Comparison of ENCODE assay signal across 9 cellular contexts in genomic region chr19:33375156-33375744, GRCh38. TPM values are rescaled to one million over a fixed set of nuclear protein-coding genes. Genes with fewer than 3 reads are reported as not detected.
DNase-seq lines count a peak whose midpoint lies in the region; ATAC-seq and TF ChIP-seq lines count a peak whose summit lies in the region.
"Had no signal": no experiment of that assay in that cellular context is flagged by ENCODE, and none has a peak within 500 bp of the region (broad histone marks: within the 10 kb centered on the region; RNA-seq: fewer than 3 reads in every experiment).

No MANE protein-coding gene starts in this region.

- intact Hi-C loops in HCT116 (cut with micrococcal nuclease) = no loop called here

- ATAC-seq in HCT116 = no peak
- no peak for ATAC-seq in HG02981 (IDR thresholded peaks at IDR 0.05; ENCODE audit: unreplicated experiment)

- no peak for DNase-seq in HCT116 (ENCODE audit: low read depth, low spot score)
- no peak for DNase-seq in astrocyte of the spinal cord (ENCODE audit: low read depth, low spot score)
- DNase-seq in DMS153 treated with DMSO at 0.1 percent for 48 hours (lab: John Stamatoyannopoulos, UW; ENCODE audit: unreplicated experiment) = no peak
- DNase-seq in NCI-H2107 treated with DMSO at 0.1 percent for 48 hours (lab: John Stamatoyannopoulos, UW; ENCODE audit: unreplicated experiment) = no peak
- no peak for DNase-seq in HuH-7.5 (ENCODE audit: low spot score)

- peaks cover 31% of the 10 kb centered on the region; the same call in 1 of the 2 replicates for H4K20me1 ChIP-seq in HCT116 (ENCODE audit: insufficient read depth)

- no peak for TF ChIP-seq POLR2A in HCT116 (IDR thresholded peaks at IDR 0.05; ENCODE audit: borderline replicate concordance, extremely low read depth, insufficient read depth, insufficient read length)

- peak overlapping the region; percentile 98 for H3K4me2 ChIP-seq in HCT116 (ENCODE audit: low read length)

- no peak for TF ChIP-seq RAD21 in HCT116 (IDR thresholded peaks at IDR 0.05; ENCODE audit: low read depth)

- H3K36me3 ChIP-seq in HCT116 (ENCODE audit: control insufficient read depth in 1 of 2, insufficient read depth in 2 of 2, low read length in 2 of 2) (peaks cover 4 to 10% of the 10 kb centered on the region in 2 experiments; a peak in 2 of 4 replicates), mesodermal cell (ENCODE audit: control insufficient read depth, insufficient read depth, low read length) (peaks cover 34% of the 10 kb centered on the region)
- H3K36me3 ChIP-seq: prostate gland had no signal

- in situ Hi-C loops in astrocyte of the spinal cord (cut with HindIII; ENCODE audit: low sequenced_read_pairs) = no loop called here

- no peaks in the 10 kb centered on the region for H3K27me3 ChIP-seq in HCT116 (ENCODE audit: insufficient read depth, low read length)

- H3K4me1 ChIP-seq in HCT116 (ENCODE audit: control insufficient read depth in 1 of 2, insufficient read depth in 2 of 2, low read length in 2 of 2) (peaks cover 30 to 49% of the 10 kb centered on the region in 2 experiments), mesodermal cell (ENCODE audit: control insufficient read depth, insufficient read depth, low read length, poor library complexity, severe bottlenecking) (peaks cover 16% of the 10 kb centered on the region)
- H3K4me1 ChIP-seq: prostate gland had no signal

- POLR2A ChIA-PET in HCT116 (lab: Charles Lee) = interaction anchor here (1.7 to 2.6 kb wide), 2 partner anchors 8 to 72 kb away, joined by 5 to 17 read pairs; partner anchors contain the start of gene CEBPA

- 91 to 96% methylated on average over 6 to 8 of the region's 9 CpGs for WGBS in mesodermal cell (ENCODE audit: insufficient coverage in 2 of 2), 2 experiments

- H3K4me3 ChIP-seq in HCT116 (replicated peaks in 1 of 2; ENCODE audit: low read depth in 1 of 2, low read length in 2 of 2) = peak overlapping the region; percentile 90 to 94
- peak overlapping the region; percentile 58 for H3K4me3 ChIP-seq in astrocyte of the spinal cord (ENCODE audit: low read depth, low read length)
- peak overlapping the region; percentile 56 for H3K4me3 ChIP-seq in mesodermal cell (ENCODE audit: extremely low read depth, insufficient read depth, low read length, poor library complexity, severe bottlenecking)

- H3K27ac ChIP-seq in 22Rv1 = peak overlapping the region; percentile 97
- H3K27ac ChIP-seq in HCT116 (ENCODE audit: low read depth, low read length) = no peak overlapping the region
- H3K27ac ChIP-seq in mesodermal cell (ENCODE audit: low read depth, low read length, severe bottlenecking) = no peak overlapping the region

- TF ChIP-seq CTCF in 22Rv1 (IDR thresholded peaks at IDR 0.05) (no peak), HCT116 (IDR thresholded peaks at IDR 0.05 in 2 of 3, conservative IDR thresholded peaks at IDR 0.05 in 1 of 3; ENCODE audit: borderline replicate concordance in 1 of 3, insufficient read depth in 1 of 3, low read depth in 2 of 3, low read length in 2 of 3) (no peak), astrocyte of the spinal cord (IDR thresholded peaks at IDR 0.05; ENCODE audit: low read depth, low read length) (no peak)

- H3K9me3 ChIP-seq in HCT116 (ENCODE audit: control insufficient read depth in 1 of 2, insufficient read depth in 1 of 2, low read depth in 1 of 2, low read length in 2 of 2) (no peaks in the 10 kb centered on the region), mesodermal cell (ENCODE audit: control insufficient read depth, low read length) (no peaks in the 10 kb centered on the region)
- H3K9me3 ChIP-seq: prostate gland had no signal

- CTCF ChIA-PET in HCT116 (lab: Charles Lee) = no interaction called here

- H3K9ac ChIP-seq in HCT116 (ENCODE audit: low read length) = peak overlapping the region; percentile 87; the same call in 1 of the 2 replicates

- H3K79me2 ChIP-seq in HCT116 (ENCODE audit: insufficient read depth, low read length) = peaks cover 63% of the 10 kb centered on the region

- BruUV-seq in HCT116 (replicated peaks; lab: Mats Ljungman, UMichigan) = no TSS peak

- H3K9me2 ChIP-seq in HCT116 (ENCODE audit: insufficient read depth) = no peaks in the 10 kb centered on the region

- RAD21 ChIA-PET in HCT116 (lab: Charles Lee; ENCODE audit: low non-redundant PET in 1 of 2, low total read pairs in 2 of 2, uncharacterized antibody in 2 of 2, unreplicated experiment in 2 of 2) = no interaction called here

- H2AFZ ChIP-seq in HCT116 (ENCODE audit: low read depth, low read length, poor library complexity, severe bottlenecking) = no peak overlapping the region

TF ChIP-seq in HCT116, 20 proteins besides CTCF, POLR2A, EP300 and RAD21:
- TF ChIP-seq EZH2phosphoT487 (IDR thresholded peaks at IDR 0.05; ENCODE audit: borderline replicate concordance) = no peak
- TF ChIP-seq CEBPB (IDR thresholded peaks at IDR 0.05; ENCODE audit: low read depth) = 0 out of 2 replicates have a peak, but pooled peaks have one; percentile 1

RNA-seq across cellular contexts. Expression of gene CEBPG, which starts 1.7 kb away (rescaled TPM):
- 51.1 TPM for total RNA-seq in HCT116 (2021; ENCODE audit: unreplicated experiment)
- 36.7 and 42.2 TPM in 2 replicates for polyA plus RNA-seq in HCT116 (2012)
- polyA plus RNA-seq in mesodermal cell (2013, experiment 1 of 2) = 20.0 TPM
- 23.5 TPM for polyA plus RNA-seq in mesodermal cell (2013, experiment 2 of 2)
